Comparison of ENCODE assay signal across 8 cellular contexts in the genomic region with DNA sequence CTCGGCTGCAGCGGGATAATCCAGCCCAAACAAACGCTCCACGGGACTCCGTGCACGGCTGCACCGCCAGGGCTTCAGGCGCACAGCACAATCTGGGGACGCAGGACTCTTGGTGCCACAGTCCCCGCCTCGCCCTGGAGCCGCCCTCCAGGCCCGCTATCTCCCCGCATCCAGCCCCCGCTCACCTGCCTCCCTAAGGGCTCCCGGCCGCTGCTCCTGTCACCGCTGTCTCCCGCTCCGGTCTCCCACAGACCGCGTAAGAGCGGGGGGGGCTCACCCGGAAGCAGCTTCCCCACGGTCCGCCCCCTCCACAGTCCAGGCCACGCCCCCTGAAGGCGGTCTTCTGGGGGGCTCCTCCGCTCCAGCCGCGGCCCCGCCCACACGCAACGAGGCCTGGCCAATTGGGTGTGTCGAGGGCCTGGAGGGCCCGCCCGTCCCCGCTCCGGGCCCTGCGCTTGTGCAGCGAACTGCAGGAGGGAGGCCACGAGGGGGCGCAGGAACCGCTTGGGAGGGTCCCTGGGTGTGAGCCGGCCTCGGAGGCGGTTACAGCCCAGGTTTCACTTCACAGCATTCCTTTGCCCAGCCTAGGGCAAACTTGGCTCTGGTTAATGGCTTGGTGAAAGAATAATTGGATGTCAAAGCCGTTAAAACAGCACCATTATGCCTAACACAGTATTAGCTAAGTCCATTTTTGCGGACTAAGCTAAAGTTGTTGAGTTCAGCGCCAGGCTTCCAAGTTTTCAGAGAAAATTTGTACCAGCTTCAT. TPM values are rescaled to one million over a fixed set of nuclear protein-coding genes. Genes with fewer than 3 reads are reported as not detected.
A peak's percentile ranks its signal among the peaks of the same experiment; 100 is the strongest.
DNase-seq lines count a peak whose midpoint lies in the region; ATAC-seq, FAIRE-seq and TF ChIP-seq lines count a peak whose summit lies in the region.

ALAD (minus strand) TSS at position 258 of the 766 bp plus-strand sequence. CDS start 7,725 bp downstream, outside the sequence.

- H3K27me3 ChIP-seq in bronchial epithelial cell (ENCODE audit: control insufficient read depth, insufficient read depth, low read length) (no peaks in the 10 kb centered on the region), spleen (replicated peaks in 1 of 7) (no peaks in the 10 kb centered on the region)

- WGBS in spleen, 5 donors, result 3 to 4% (median 3%) methylated on average over 27 to 50 of the region's 50 CpGs

- no peak for FAIRE-seq in bronchial epithelial cell (lab: Jason Lieb, UNC)

- peak within 1 kb of the TSS; percentile 65 to 87 (median 83) for H3K27ac Mint-ChIP-seq in immature natural killer cell

- TF ChIP-seq CTCF in AG09309 (IDR thresholded peaks at IDR 0.05; ENCODE audit: control insufficient read depth, insufficient read depth, low read depth, low read length, missing control alignments) (peak; percentile 94), WI38 (IDR thresholded peaks at IDR 0.05; ENCODE audit: low read depth, low read length) (peak; percentile 84), bronchial epithelial cell (IDR thresholded peaks at IDR 0.05; ENCODE audit: insufficient read depth, low read length, severe bottlenecking) (peak; percentile 96), spleen (IDR thresholded peaks at IDR 0.05 in 8 of 11, conservative IDR thresholded peaks at IDR 0.05 in 3 of 11) (peak; percentile 97 to 100 (median 100))

- peaks cover 2 to 4% (median 2%) of the 10 kb centered on the region in 3 donors for H3K27me3 Mint-ChIP-seq in immature natural killer cell (ENCODE audit: low read depth in 3 of 3)

- H3K36me3 Mint-ChIP-seq in immature natural killer cell, result peaks cover 0 to 5% (median 0%) of the 10 kb centered on the region in 3 donors

- H3K36me3 ChIP-seq in bronchial epithelial cell (ENCODE audit: control insufficient read depth, insufficient read depth, low read length) (no peaks in the 10 kb centered on the region), spleen (peaks cover 0 to 12% (median 0%) of the 10 kb centered on the region in 6 donors)

- H3K4me3 Mint-ChIP-seq in immature natural killer cell, result peak within 1 kb of the TSS; percentile 93 to 97 (median 95)

- H3K4me3 ChIP-seq in AG09309 (ENCODE audit: control insufficient read depth, low read depth, low read length), result peak within 1 kb of the TSS; percentile 68
- H3K4me3 ChIP-seq in WI38 (ENCODE audit: low read depth, low read length), result peak within 1 kb of the TSS; percentile 78
- peak within 1 kb of the TSS; percentile 75 for H3K4me3 ChIP-seq in bronchial epithelial cell (ENCODE audit: low read depth, low read length)
- peak within 1 kb of the TSS; percentile 82 to 97 (median 87) for H3K4me3 ChIP-seq in spleen

- H3K4me1 Mint-ChIP-seq in immature natural killer cell, result peaks cover 20 to 22% of the 10 kb centered on the region in 2 donors

- intact Hi-C loops in spleen (cut with DNase I; ENCODE audit: low total_unique reads), result no loop called here

- H3K4me1 ChIP-seq in spleen, result peaks cover 0 to 65% (median 21%) of the 10 kb centered on the region in 6 donors

- no peak for TF ChIP-seq POLR2A in spleen (IDR thresholded peaks at IDR 0.05)

- peak; percentile 91 for DNase-seq in AG09309 (ENCODE audit: low read depth)
- peak; percentile 93 for DNase-seq in NCI-H2227 treated with DMSO at 0.1 percent for 48 hours (lab: John Stamatoyannopoulos, UW)
- DNase-seq in bronchial epithelial cell (ENCODE audit: low read depth), result peak; percentile 89
- DNase-seq in immature natural killer cell, result peak; percentile 100
- DNase-seq in spleen, result peak; percentile 100

- H3K9me3 ChIP-seq in spleen, result no peaks in the 10 kb centered on the region

- peak within 1 kb of the TSS; percentile 72 to 87 (median 78) for H3K27ac ChIP-seq in spleen

- ATAC-seq in GM18909 (IDR thresholded peaks at IDR 0.05; ENCODE audit: poor library complexity, unreplicated experiment) (peak; percentile 99), HG03175 (IDR thresholded peaks at IDR 0.05; ENCODE audit: unreplicated experiment) (peak; percentile 99)

- H3K9me3 Mint-ChIP-seq in immature natural killer cell, result no peaks in the 10 kb centered on the region

RNA-seq across cellular contexts. Expression of gene ALAD, which starts in this region (rescaled TPM):
- 3.2 and 3.7 TPM in 2 replicates for total RNA-seq in bronchial epithelial cell
- 10 to 100 TPM; 11.9 to 26.7 (median 19.7) TPM for polyA plus RNA-seq in immature natural killer cell
- total RNA-seq in spleen, result 10 to 100 TPM; 19.3 to 31.1 (median 29.5) TPM
- 10 to 100 TPM; 14.4 to 21.7 (median 15.9) TPM for polyA plus RNA-seq in spleen

Comparison
In these comparisons a context has a peak if more than half of its experiments do, and no peak if none do; other contexts are left out.
1. Peak in every context shown above with its lines: DNase-seq, ATAC-seq, H3K4me3 ChIP-seq and H3K27ac ChIP-seq.